Comparison of ENCODE assay signal across 11 cellular contexts in the genomic region with DNA sequence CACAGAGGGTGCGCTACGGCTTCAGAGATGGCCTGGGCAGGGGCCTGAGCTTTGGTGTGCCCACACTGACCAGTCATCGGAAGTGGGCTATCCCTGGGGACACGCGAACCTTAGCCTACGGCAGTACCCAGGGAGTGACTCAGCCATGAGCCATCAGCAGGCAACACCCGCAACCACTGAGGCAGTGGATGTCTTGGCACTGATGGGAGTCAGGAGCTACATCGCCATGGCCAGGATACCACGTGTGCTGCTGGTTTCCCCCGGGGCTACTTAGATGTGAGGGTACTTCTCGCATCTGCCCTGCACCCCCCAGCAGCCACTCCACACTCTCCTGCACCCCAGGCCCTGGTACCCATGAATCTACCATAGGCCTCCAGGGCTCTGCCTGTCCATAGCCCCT. TPM values are rescaled to one million over a fixed set of nuclear protein-coding genes. Genes with fewer than 3 reads are reported as not detected.
A peak's percentile ranks its signal among the peaks of the same experiment; 100 is the strongest.
DNase-seq lines count a peak whose midpoint lies in the region; ATAC-seq and TF ChIP-seq lines count a peak whose summit lies in the region.
"Had no signal": no experiment of that assay in that cellular context is flagged by ENCODE, and none has a peak within 500 bp of the region (broad histone marks: within the 10 kb centered on the region; RNA-seq: fewer than 3 reads in every experiment).

No MANE protein-coding gene starts in this region.

- POLR2A ChIA-PET in PC-3 (lab: Charles Lee; ENCODE audit: unreplicated experiment) = no interaction called here

- CTCF ChIA-PET in PC-3 (lab: Charles Lee) = interaction anchor here (1.0 to 1.2 kb wide), 2 partner anchors 12 to 118 kb away, joined by 3 to 13 read pairs; no protein-coding TSS in a partner anchor

- H3K4me1 ChIP-seq in PC-3 (ENCODE audit: insufficient read depth, low read length) = peaks cover 58% of the 10 kb centered on the region

- peak; percentile 96 for DNase-seq in ELR (ENCODE audit: low read depth)
- peak; percentile 98 for DNase-seq in PC-3
- peak; percentile 50 to 87 for DNase-seq in cardiac fibroblast (ENCODE audit: low read depth in 2 of 2)
- peak; percentile 84 for DNase-seq in myocyte (ENCODE audit: low read depth)
- DNase-seq: activated CD4-positive, alpha-beta T cell treated with anti-CD3 and anti-CD28 coated beads, Interleukin-2, amount 50 U/mL, for 48 hours; activated gamma-delta T cell treated with Interleukin-2 at 50 U/mL for 16 hours; Kasumi-1 had no signal

- no TSS peak for BruUV-seq in PC-3 (replicated peaks; lab: Mats Ljungman, UMichigan)

- intact Hi-C loops in PC-3 (cut with micrococcal nuclease) = no loop called here

- no peaks in the 10 kb centered on the region for H3K27me3 ChIP-seq in PC-3 (ENCODE audit: low read length)

- H3K4me3 ChIP-seq in PC-3 (ENCODE audit: low read length) = no peak overlapping the region
- no peak overlapping the region for H3K4me3 ChIP-seq in cardiac fibroblast (replicated peaks in 1 of 2; ENCODE audit: low read depth in 2 of 2, low read length in 2 of 2)

- peak overlapping the region; percentile 71 for H3K9ac ChIP-seq in PC-3 (ENCODE audit: low read length)

- H4K20me1 ChIP-seq in PC-3 (ENCODE audit: low read length) = no peaks in the 10 kb centered on the region

- peak overlapping the region; percentile 54 for H3K4me2 ChIP-seq in PC-3 (ENCODE audit: low read length)

- no peaks in the 10 kb centered on the region for H3K79me2 ChIP-seq in PC-3 (ENCODE audit: low read length)

- ATAC-seq in PC-3 (peak; percentile 54), HG03135 (IDR thresholded peaks at IDR 0.05; ENCODE audit: unreplicated experiment) (no peak), GM21619 (IDR thresholded peaks at IDR 0.05; ENCODE audit: unreplicated experiment) (no peak), GM21786 (IDR thresholded peaks at IDR 0.05; ENCODE audit: unreplicated experiment) (no peak), GM19035 (IDR thresholded peaks at IDR 0.05; ENCODE audit: unreplicated experiment) (no peak)

- TF ChIP-seq CTCF in PC-3 (conservative IDR thresholded peaks at IDR 0.05; ENCODE audit: low read depth, low read length) (no peak), cardiac fibroblast (IDR thresholded peaks at IDR 0.05; ENCODE audit: low read depth, low read length) (no peak)

- no peak overlapping the region for H2AFZ ChIP-seq in PC-3 (ENCODE audit: low read length)

- no peaks in the 10 kb centered on the region; the same call in 1 of the 2 replicates for H3K9me3 ChIP-seq in PC-3 (ENCODE audit: low read length)

- peaks cover 10% of the 10 kb centered on the region for H3F3A ChIP-seq in PC-3 (ENCODE audit: low read length, unreplicated experiment)

- H3K9me2 ChIP-seq in PC-3 (replicated peaks; ENCODE audit: low read length) = no peaks in the 10 kb centered on the region

- peak overlapping the region; percentile 89 for H3K27ac ChIP-seq in PC-3 (ENCODE audit: low read length)

- no peaks in the 10 kb centered on the region for H3K36me3 ChIP-seq in PC-3 (ENCODE audit: low read depth, low read length)

RNA-seq across cellular contexts. Expression of a gene that starts 12.8 kb away (rescaled TPM):
- total RNA-seq in PC-3 (2014; rRNA removed) (312 and 339 TPM in 2 replicates), myocyte (91.6 and 102 TPM in 2 replicates)
- 53.4 TPM for polyA plus RNA-seq in myocyte (2012)
